ENCODE assay signal across 1 cellular context in genomic region chr18:11908182-11909080, GRCh38.
A peak's percentile ranks its signal among the peaks of the same experiment; 100 is the strongest.
TF ChIP-seq lines count a peak whose summit lies in the region.

A gene with protein sequence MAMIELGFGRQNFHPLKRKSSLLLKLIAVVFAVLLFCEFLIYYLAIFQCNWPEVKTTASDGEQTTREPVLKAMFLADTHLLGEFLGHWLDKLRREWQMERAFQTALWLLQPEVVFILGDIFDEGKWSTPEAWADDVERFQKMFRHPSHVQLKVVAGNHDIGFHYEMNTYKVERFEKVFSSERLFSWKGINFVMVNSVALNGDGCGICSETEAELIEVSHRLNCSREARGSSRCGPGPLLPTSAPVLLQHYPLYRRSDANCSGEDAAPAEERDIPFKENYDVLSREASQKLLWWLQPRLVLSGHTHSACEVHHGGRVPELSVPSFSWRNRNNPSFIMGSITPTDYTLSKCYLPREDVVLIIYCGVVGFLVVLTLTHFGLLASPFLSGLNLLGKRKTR (minus strand): TSS chr18:11908317. CDS start chr18:11897264, 11,053 bp downstream.

TF ChIP-seq in HEK293, 187 proteins besides CTCF, POLR2A, EP300 and RAD21 (continued from another document and continues in another):
- TF ChIP-seq, protein P1, sequence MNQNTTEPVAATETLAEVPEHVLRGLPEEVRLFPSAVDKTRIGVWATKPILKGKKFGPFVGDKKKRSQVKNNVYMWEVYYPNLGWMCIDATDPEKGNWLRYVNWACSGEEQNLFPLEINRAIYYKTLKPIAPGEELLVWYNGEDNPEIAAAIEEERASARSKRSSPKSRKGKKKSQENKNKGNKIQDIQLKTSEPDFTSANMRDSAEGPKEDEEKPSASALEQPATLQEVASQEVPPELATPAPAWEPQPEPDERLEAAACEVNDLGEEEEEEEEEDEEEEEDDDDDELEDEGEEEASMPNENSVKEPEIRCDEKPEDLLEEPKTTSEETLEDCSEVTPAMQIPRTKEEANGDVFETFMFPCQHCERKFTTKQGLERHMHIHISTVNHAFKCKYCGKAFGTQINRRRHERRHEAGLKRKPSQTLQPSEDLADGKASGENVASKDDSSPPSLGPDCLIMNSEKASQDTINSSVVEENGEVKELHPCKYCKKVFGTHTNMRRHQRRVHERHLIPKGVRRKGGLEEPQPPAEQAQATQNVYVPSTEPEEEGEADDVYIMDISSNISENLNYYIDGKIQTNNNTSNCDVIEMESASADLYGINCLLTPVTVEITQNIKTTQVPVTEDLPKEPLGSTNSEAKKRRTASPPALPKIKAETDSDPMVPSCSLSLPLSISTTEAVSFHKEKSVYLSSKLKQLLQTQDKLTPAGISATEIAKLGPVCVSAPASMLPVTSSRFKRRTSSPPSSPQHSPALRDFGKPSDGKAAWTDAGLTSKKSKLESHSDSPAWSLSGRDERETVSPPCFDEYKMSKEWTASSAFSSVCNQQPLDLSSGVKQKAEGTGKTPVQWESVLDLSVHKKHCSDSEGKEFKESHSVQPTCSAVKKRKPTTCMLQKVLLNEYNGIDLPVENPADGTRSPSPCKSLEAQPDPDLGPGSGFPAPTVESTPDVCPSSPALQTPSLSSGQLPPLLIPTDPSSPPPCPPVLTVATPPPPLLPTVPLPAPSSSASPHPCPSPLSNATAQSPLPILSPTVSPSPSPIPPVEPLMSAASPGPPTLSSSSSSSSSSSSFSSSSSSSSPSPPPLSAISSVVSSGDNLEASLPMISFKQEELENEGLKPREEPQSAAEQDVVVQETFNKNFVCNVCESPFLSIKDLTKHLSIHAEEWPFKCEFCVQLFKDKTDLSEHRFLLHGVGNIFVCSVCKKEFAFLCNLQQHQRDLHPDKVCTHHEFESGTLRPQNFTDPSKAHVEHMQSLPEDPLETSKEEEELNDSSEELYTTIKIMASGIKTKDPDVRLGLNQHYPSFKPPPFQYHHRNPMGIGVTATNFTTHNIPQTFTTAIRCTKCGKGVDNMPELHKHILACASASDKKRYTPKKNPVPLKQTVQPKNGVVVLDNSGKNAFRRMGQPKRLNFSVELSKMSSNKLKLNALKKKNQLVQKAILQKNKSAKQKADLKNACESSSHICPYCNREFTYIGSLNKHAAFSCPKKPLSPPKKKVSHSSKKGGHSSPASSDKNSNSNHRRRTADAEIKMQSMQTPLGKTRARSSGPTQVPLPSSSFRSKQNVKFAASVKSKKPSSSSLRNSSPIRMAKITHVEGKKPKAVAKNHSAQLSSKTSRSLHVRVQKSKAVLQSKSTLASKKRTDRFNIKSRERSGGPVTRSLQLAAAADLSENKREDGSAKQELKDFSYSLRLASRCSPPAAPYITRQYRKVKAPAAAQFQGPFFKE (tag by site-specific recombination; IDR thresholded peaks at IDR 0.05; ENCODE audit: borderline replicate concordance) = no peak
- TF ChIP-seq ZNF776 (tag by site-specific recombination; IDR thresholded peaks at IDR 0.05; ENCODE audit: borderline replicate concordance) = no peak
- no peak for TF ChIP-seq ZNF311 (tag by site-specific recombination; IDR thresholded peaks at IDR 0.05; ENCODE audit: borderline replicate concordance)
- peak; percentile 56; the same call in 1 of the 2 replicates for TF ChIP-seq PATZ1 (tag by site-specific recombination; IDR thresholded peaks at IDR 0.05)
- TF ChIP-seq, protein P2, sequence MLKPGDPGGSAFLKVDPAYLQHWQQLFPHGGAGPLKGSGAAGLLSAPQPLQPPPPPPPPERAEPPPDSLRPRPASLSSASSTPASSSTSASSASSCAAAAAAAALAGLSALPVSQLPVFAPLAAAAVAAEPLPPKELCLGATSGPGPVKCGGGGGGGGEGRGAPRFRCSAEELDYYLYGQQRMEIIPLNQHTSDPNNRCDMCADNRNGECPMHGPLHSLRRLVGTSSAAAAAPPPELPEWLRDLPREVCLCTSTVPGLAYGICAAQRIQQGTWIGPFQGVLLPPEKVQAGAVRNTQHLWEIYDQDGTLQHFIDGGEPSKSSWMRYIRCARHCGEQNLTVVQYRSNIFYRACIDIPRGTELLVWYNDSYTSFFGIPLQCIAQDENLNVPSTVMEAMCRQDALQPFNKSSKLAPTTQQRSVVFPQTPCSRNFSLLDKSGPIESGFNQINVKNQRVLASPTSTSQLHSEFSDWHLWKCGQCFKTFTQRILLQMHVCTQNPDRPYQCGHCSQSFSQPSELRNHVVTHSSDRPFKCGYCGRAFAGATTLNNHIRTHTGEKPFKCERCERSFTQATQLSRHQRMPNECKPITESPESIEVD (tag by site-specific recombination; IDR thresholded peaks at IDR 0.05) = no peak
- no peak for TF ChIP-seq GLI2 (tag by site-specific recombination; IDR thresholded peaks at IDR 0.05; ENCODE audit: borderline replicate concordance, low read depth)
- TF ChIP-seq, protein P3, sequence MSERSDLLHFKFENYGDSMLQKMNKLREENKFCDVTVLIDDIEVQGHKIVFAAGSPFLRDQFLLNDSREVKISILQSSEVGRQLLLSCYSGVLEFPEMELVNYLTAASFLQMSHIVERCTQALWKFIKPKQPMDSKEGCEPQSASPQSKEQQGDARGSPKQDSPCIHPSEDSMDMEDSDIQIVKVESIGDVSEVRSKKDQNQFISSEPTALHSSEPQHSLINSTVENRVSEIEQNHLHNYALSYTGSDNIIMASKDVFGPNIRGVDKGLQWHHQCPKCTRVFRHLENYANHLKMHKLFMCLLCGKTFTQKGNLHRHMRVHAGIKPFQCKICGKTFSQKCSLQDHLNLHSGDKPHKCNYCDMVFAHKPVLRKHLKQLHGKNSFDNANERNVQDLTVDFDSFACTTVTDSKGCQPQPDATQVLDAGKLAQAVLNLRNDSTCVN (tag by site-specific recombination; optimal IDR thresholded peaks at IDR 0.05) = peak; percentile 87
- no peak for TF ChIP-seq ZNF585B (tag by site-specific recombination; IDR thresholded peaks at IDR 0.05)
- TF ChIP-seq TRIM28 (IDR thresholded peaks at IDR 0.05; ENCODE audit: borderline replicate concordance, low read length) = no peak
- TF ChIP-seq ZNF132 (tag by site-specific recombination; IDR thresholded peaks at IDR 0.05; ENCODE audit: borderline replicate concordance) = no peak
- no peak for TF ChIP-seq KLF7 (tag by site-specific recombination; IDR thresholded peaks at IDR 0.05; ENCODE audit: borderline replicate concordance)
- TF ChIP-seq ZNF701 (tag by site-specific recombination; IDR thresholded peaks at IDR 0.05) = no peak
- TF ChIP-seq ZNF521 (tag by site-specific recombination; IDR thresholded peaks at IDR 0.05) = no peak
- TF ChIP-seq OVOL3 (tag by site-specific recombination; IDR thresholded peaks at IDR 0.05) = 0 out of 2 replicates have a peak, but pooled peaks have one; percentile 11
- TF ChIP-seq ZNF37A (tag by site-specific recombination; IDR thresholded peaks at IDR 0.05) = no peak
- no peak for TF ChIP-seq HOXD13 (CRISPR knock-in tag; IDR thresholded peaks at IDR 0.05; ENCODE audit: borderline replicate concordance)
- TF ChIP-seq ZNF423 (tag by site-specific recombination; IDR thresholded peaks at IDR 0.05) = no peak
- TF ChIP-seq ZNF16 (tag by site-specific recombination; IDR thresholded peaks at IDR 0.05; ENCODE audit: low read depth) = no peak
- peak; percentile 98 for TF ChIP-seq ZBTB20 (tag by site-specific recombination; IDR thresholded peaks at IDR 0.05)
- no peak for TF ChIP-seq TCF7L2 (IDR thresholded peaks at IDR 0.05; ENCODE audit: borderline replicate concordance, low read depth, low read length)
- TF ChIP-seq ZNF558 (tag by site-specific recombination; IDR thresholded peaks at IDR 0.05) = no peak
- TF ChIP-seq ZNF398 (tag by site-specific recombination; IDR thresholded peaks at IDR 0.05) = no peak
- 0 out of 2 replicates have a peak, but pooled peaks have one; percentile 48 for TF ChIP-seq KLF16 (tag by site-specific recombination; IDR thresholded peaks at IDR 0.05)
- TF ChIP-seq ZNF350 (tag by site-specific recombination; IDR thresholded peaks at IDR 0.05) = no peak
- no peak for TF ChIP-seq ZNF677 (tag by site-specific recombination; IDR thresholded peaks at IDR 0.05)
- 0 out of 2 replicates have a peak, but pooled peaks have one; percentile 40 for TF ChIP-seq ZFP69B (tag by site-specific recombination; IDR thresholded peaks at IDR 0.05)
- TF ChIP-seq, protein P4, sequence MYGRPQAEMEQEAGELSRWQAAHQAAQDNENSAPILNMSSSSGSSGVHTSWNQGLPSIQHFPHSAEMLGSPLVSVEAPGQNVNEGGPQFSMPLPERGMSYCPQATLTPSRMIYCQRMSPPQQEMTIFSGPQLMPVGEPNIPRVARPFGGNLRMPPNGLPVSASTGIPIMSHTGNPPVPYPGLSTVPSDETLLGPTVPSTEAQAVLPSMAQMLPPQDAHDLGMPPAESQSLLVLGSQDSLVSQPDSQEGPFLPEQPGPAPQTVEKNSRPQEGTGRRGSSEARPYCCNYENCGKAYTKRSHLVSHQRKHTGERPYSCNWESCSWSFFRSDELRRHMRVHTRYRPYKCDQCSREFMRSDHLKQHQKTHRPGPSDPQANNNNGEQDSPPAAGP (tag by site-specific recombination; IDR thresholded peaks at IDR 0.05) = peak; percentile 31; the same call in 1 of the 2 replicates
- peak; percentile 60 for TF ChIP-seq SP2 (tag by site-specific recombination; IDR thresholded peaks at IDR 0.05)
- TF ChIP-seq TSHZ1 (tag by site-specific recombination; IDR thresholded peaks at IDR 0.05; ENCODE audit: borderline replicate concordance) = no peak
- TF ChIP-seq ZNF76 (tag by site-specific recombination; IDR thresholded peaks at IDR 0.05; ENCODE audit: borderline replicate concordance, low read depth) = peak; percentile 59; the same call in 1 of the 2 replicates
- TF ChIP-seq HOXA7 (CRISPR knock-in tag; IDR thresholded peaks at IDR 0.05; ENCODE audit: borderline replicate concordance) = no peak
- TF ChIP-seq ZNF791 (tag by site-specific recombination; IDR thresholded peaks at IDR 0.05) = no peak
- no peak for TF ChIP-seq ZNF121 (tag by site-specific recombination; IDR thresholded peaks at IDR 0.05)
- TF ChIP-seq ZNF157 (tag by site-specific recombination; IDR thresholded peaks at IDR 0.05) = no peak
- no peak for TF ChIP-seq ZIC2 (tag by site-specific recombination; IDR thresholded peaks at IDR 0.05)
- no peak for TF ChIP-seq ZNF707 (tag by site-specific recombination; IDR thresholded peaks at IDR 0.05)
- peak; percentile 86 for TF ChIP-seq GLIS1 (tag by site-specific recombination; IDR thresholded peaks at IDR 0.05)
- TF ChIP-seq SETDB1 (IDR thresholded peaks at IDR 0.05; ENCODE audit: insufficient read length, low read length) = no peak
- no peak for TF ChIP-seq ZNF223 (tag by site-specific recombination; IDR thresholded peaks at IDR 0.05)
- no peak for TF ChIP-seq ZNF292 (tag by site-specific recombination; IDR thresholded peaks at IDR 0.05; ENCODE audit: borderline replicate concordance, low read depth)
- no peak for TF ChIP-seq ZNF426 (tag by site-specific recombination; IDR thresholded peaks at IDR 0.05)
- no peak; the same call in 1 of the 2 replicates for TF ChIP-seq WT1 (tag by site-specific recombination; IDR thresholded peaks at IDR 0.05)
- TF ChIP-seq ZFP37 (tag by site-specific recombination; IDR thresholded peaks at IDR 0.05) = peak; percentile 74; the same call in 1 of the 2 replicates
- TF ChIP-seq, protein P5, sequence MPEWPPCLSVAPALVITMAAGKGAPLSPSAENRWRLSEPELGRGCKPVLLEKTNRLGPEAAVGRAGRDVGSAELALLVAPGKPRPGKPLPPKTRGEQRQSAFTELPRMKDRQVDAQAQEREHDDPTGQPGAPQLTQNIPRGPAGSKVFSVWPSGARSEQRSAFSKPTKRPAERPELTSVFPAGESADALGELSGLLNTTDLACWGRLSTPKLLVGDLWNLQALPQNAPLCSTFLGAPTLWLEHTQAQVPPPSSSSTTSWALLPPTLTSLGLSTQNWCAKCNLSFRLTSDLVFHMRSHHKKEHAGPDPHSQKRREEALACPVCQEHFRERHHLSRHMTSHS (tag by site-specific recombination; IDR thresholded peaks at IDR 0.05) = no peak
- peak; percentile 95 for TF ChIP-seq ZNF341 (tag by site-specific recombination; IDR thresholded peaks at IDR 0.05; ENCODE audit: low read depth)
